12 cellular contexts compared by ENCODE assay signal in genomic region chr4:138053601-138054322, GRCh38.
A peak's percentile ranks its signal among the peaks of the same experiment; 100 is the strongest.
DNase-seq lines count a peak whose midpoint lies in the region; ATAC-seq, FAIRE-seq and TF ChIP-seq lines count a peak whose summit lies in the region.
"Had no signal": no experiment of that assay in that cellular context is flagged by ENCODE, and none has a peak within 500 bp of the region (broad histone marks: within the 10 kb centered on the region; RNA-seq: fewer than 3 reads in every experiment).

No MANE protein-coding gene starts in this region.

- H3K27ac Mint-ChIP-seq in activated CD4-positive, alpha-beta T cell treated with anti-CD3 and anti-CD28 coated beads, Interleukin-2, amount 10 ng/mL, durations not matched to agents 7 days and 5 days = no peak overlapping the region

- peak; percentile 61 for DNase-seq in Daoy (ENCODE audit: low read depth)
- peak; percentile 61 for DNase-seq in NCI-H460 (ENCODE audit: extremely low read depth, low read depth)
- peak in 1 of 10 donors; percentile 20 for DNase-seq in dorsolateral prefrontal cortex
- DNase-seq in occipital lobe (lab: John Stamatoyannopoulos, UW) = peak; percentile 24
- no peak for DNase-seq in GM19239 (ENCODE audit: insufficient read length, low spot score)
- DNase-seq in T-helper 9 cell = no peak
- DNase-seq in activated CD4-positive, alpha-beta T cell treated with anti-CD3 and anti-CD28 coated beads, Interleukin-2, amount 10 ng/mL, durations not matched to agents 7 days and 5 days = no peak
- DNase-seq: head of caudate nucleus, SJCRH30 had no signal

- H3K4me3 Mint-ChIP-seq in activated CD4-positive, alpha-beta T cell treated with anti-CD3 and anti-CD28 coated beads, Interleukin-2, amount 10 ng/mL, durations not matched to agents 7 days and 5 days = no peak overlapping the region

- FAIRE-seq in GM19239 (lab: Jason Lieb, UNC) = no peak
- FAIRE-seq: G401.6 had no signal

- no peaks in the 10 kb centered on the region for H3K27me3 Mint-ChIP-seq in activated CD4-positive, alpha-beta T cell treated with anti-CD3 and anti-CD28 coated beads, Interleukin-2, amount 10 ng/mL, durations not matched to agents 7 days and 5 days

- no peaks in the 10 kb centered on the region for H3K36me3 Mint-ChIP-seq in activated CD4-positive, alpha-beta T cell treated with anti-CD3 and anti-CD28 coated beads, Interleukin-2, amount 10 ng/mL, durations not matched to agents 7 days and 5 days (ENCODE audit: low read depth)

- ATAC-seq in HG02571 (IDR thresholded peaks at IDR 0.05; ENCODE audit: unreplicated experiment) = no peak

- POLR2A ChIA-PET in activated CD4-positive, alpha-beta T cell treated with anti-CD3 and anti-CD28 coated beads, Interleukin-2, amount 10 ng/mL, durations not matched to agents 7 days and 5 days (lab: Charles Lee) = no interaction called here

- TF ChIP-seq CTCF in dorsolateral prefrontal cortex (IDR thresholded peaks at IDR 0.05 in 54 of 56, conservative IDR thresholded peaks at IDR 0.05 in 2 of 56; ENCODE audit: low read depth in 1 of 56, partially characterized antibody in 56 of 56) = no peak

- H3K4me1 Mint-ChIP-seq in activated CD4-positive, alpha-beta T cell treated with anti-CD3 and anti-CD28 coated beads, Interleukin-2, amount 10 ng/mL, durations not matched to agents 7 days and 5 days = no peaks in the 10 kb centered on the region

- H3K4me3 ChIP-seq in dorsolateral prefrontal cortex = peak overlapping the region in 1 of 59 donors; percentile 6
- H3K4me3 ChIP-seq: SJCRH30, skin epidermis had no signal

- H3K27ac ChIP-seq in dorsolateral prefrontal cortex = peak overlapping the region in 31 of 59 donors; percentile 1 to 79 (median 48)
- H3K27ac ChIP-seq: SJCRH30 had no signal

- CTCF ChIA-PET in activated CD4-positive, alpha-beta T cell treated with anti-CD3 and anti-CD28 coated beads, Interleukin-2, amount 10 ng/mL, durations not matched to agents 7 days and 5 days (lab: Charles Lee) = no interaction called here

- peaks cover 2% of the 10 kb centered on the region for H3K9me3 Mint-ChIP-seq in activated CD4-positive, alpha-beta T cell treated with anti-CD3 and anti-CD28 coated beads, Interleukin-2, amount 10 ng/mL, durations not matched to agents 7 days and 5 days

- intact Hi-C loops in dorsolateral prefrontal cortex (cut with DNase I) = no loop called here

- no peaks in the 10 kb centered on the region for H3K27me3 ChIP-seq in dorsolateral prefrontal cortex
- H3K27me3 ChIP-seq: SJCRH30 had no signal

Comparison
In these comparisons a context has a peak if more than half of its experiments do, and no peak if none do; other contexts are left out.
1. DNase-seq: peak in Daoy (single experiment), NCI-H460 (single experiment) and occipital lobe (single experiment); none in GM19239 (single experiment), T-helper 9 cell (single experiment) and activated CD4-positive, alpha-beta T cell treated with anti-CD3 and anti-CD28 coated beads, Interleukin-2, amount 10 ng/mL, durations not matched to agents 7 days and 5 days (single experiment).